19 cellular contexts compared by ENCODE assay signal in the genomic region with DNA sequence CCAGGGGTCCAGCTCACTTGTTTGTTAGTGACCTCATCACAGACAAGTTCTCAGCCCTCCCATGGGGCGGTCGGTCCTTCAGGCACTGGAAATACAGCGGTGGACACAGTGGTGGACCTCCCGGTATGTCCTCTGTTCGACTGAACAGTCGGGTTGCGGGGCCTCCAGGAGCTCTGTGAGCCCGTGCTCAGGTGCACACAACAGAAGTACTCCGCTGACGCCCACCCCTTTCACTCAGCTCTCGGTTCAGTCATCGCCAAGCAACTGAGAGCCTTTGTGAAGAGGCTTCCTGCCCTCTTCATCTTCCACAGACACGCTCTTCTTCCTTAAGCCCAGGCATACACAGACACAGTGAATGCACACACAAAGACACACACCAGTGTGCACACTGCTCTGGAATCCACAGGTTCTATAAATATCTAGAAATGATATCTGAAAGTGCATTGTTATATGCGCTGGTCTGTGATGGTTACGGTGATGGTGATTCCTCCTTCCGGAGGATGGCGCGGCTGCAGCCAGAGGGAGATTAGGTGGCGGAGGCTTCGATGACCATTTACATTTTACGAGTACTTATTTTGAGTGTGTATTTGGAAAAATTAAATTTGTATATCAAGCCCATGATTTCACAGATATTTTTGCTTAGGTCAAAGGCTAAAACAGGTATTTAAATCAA. TPM values are rescaled to one million over a fixed set of nuclear protein-coding genes. Genes with fewer than 3 reads are reported as not detected.
DNase-seq lines count a peak whose midpoint lies in the region; ATAC-seq, FAIRE-seq and TF ChIP-seq lines count a peak whose summit lies in the region.
"Had no signal": no experiment of that assay in that cellular context is flagged by ENCODE, and none has a peak within 500 bp of the region (broad histone marks: within the 10 kb centered on the region; RNA-seq: fewer than 3 reads in every experiment).

No MANE protein-coding gene starts in this region.

- in situ Hi-C loops in HepG2 (cut with HindIII; ENCODE audit: extremely low pct_ligation_motif_present, low pct_unique_long_range_greater_than_20kb), result no loop called here

- no peak for TF ChIP-seq POLR2A in right lobe of liver (IDR thresholded peaks at IDR 0.05)
- no peak for TF ChIP-seq POLR2A in HepG2 (IDR thresholded peaks at IDR 0.05; ENCODE audit: insufficient read depth in 1 of 2, low read depth in 2 of 2, low read length in 2 of 2)

- peak overlapping the region; percentile 72 for H2BK5ac ChIP-seq in neuronal stem cell (ENCODE audit: low read length)

- H3K4ac ChIP-seq in neuronal stem cell (ENCODE audit: low read length), result no peak overlapping the region

- intact Hi-C loops in right lobe of liver (cut with DNase I) (no loop called here), HepG2 (cut with micrococcal nuclease; ENCODE audit: unreplicated experiment) (loop anchor here (10.0 kb wide), 1 partner anchor 191 kb away; no protein-coding TSS in a partner anchor)

- H3K9me3 ChIP-seq in right lobe of liver (no peaks in the 10 kb centered on the region), HepG2 (ENCODE audit: low read length) (no peaks in the 10 kb centered on the region), neuronal stem cell (replicated peaks in 1 of 2; ENCODE audit: control insufficient read depth in 2 of 2, insufficient read depth in 1 of 2, low read depth in 1 of 2, low read length in 2 of 2) (no peaks in the 10 kb centered on the region)

- H2BK120ac ChIP-seq in neuronal stem cell (ENCODE audit: low read depth, low read length), result no peak overlapping the region

- no peak for FAIRE-seq in HepG2 (lab: Jason Lieb, UNC)
- FAIRE-seq in frontal cortex (lab: Jason Lieb, UNC), result no peak
- FAIRE-seq: A204.1, GM12891, GM19239, RCC 7860 had no signal

- no peak overlapping the region for H2AFZ ChIP-seq in HepG2 (ENCODE audit: low read length)
- no peak overlapping the region for H2AFZ ChIP-seq in neuronal stem cell (ENCODE audit: low read length)

- no peaks in the 10 kb centered on the region for H3K79me2 ChIP-seq in HepG2 (ENCODE audit: insufficient read depth, low read length)

- H4K91ac ChIP-seq in neuronal stem cell (ENCODE audit: low read depth, low read length, poor library complexity), result no peak overlapping the region

- POLR2A ChIA-PET in HepG2 (lab: Yijun Ruan, JAX), result no interaction called here

- ATAC-seq in right lobe of liver (no peak), HepG2 (no peak), HG02763 (IDR thresholded peaks at IDR 0.05; ENCODE audit: unreplicated experiment) (no peak), GM18511 (IDR thresholded peaks at IDR 0.05; ENCODE audit: unreplicated experiment) (no peak)
- ATAC-seq: HCT116 had no signal

- WGBS in right lobe of liver (ENCODE audit: insufficient coverage, low coverage, low lambda C conversion rate, missing lambda C conversion rate), result 72% methylated on average over 12 of the region's 21 CpGs
- 52% methylated on average over 21 of the region's 21 CpGs for WGBS in HepG2 (ENCODE audit: low lambda C conversion rate)
- no CpG with 5 or more reads among the region's 21 CpGs for WGBS in neuronal stem cell (ENCODE audit: extremely low coverage in 2 of 2, insufficient read length in 2 of 2, insufficient replicate concordance in 1 of 2), 2 donors

- H3K18ac ChIP-seq in neuronal stem cell (ENCODE audit: low read length), result peak overlapping the region; percentile 74

- TF ChIP-seq CTCF in right lobe of liver (IDR thresholded peaks at IDR 0.05), result no peak
- no peak for TF ChIP-seq CTCF in HepG2 (CRISPR knock-in tag; IDR thresholded peaks at IDR 0.05)

- TF ChIP-seq RAD21 in HepG2 (CRISPR knock-in tag; IDR thresholded peaks at IDR 0.05), result no peak

- no peak overlapping the region for H3K14ac ChIP-seq in neuronal stem cell (ENCODE audit: low read length)

- peak overlapping the region; percentile 65 for H2AK5ac ChIP-seq in neuronal stem cell (ENCODE audit: low read depth, low read length)

- CTCF ChIA-PET in HepG2 (lab: Yijun Ruan, JAX; ENCODE audit: low intra/inter-chr PET ratio, low total read pairs), result no interaction called here

- H3K27ac ChIP-seq in right lobe of liver, result no peak overlapping the region
- no peak overlapping the region for H3K27ac ChIP-seq in HepG2 (ENCODE audit: extremely low read length, insufficient read depth, low read length)
- no peak overlapping the region for H3K27ac ChIP-seq in neuronal stem cell (replicated peaks; ENCODE audit: low read length)

- H3K4me3 ChIP-seq in right lobe of liver, result no peak overlapping the region
- H3K4me3 ChIP-seq in HepG2 (replicated peaks in 1 of 3; ENCODE audit: insufficient read depth in 1 of 3, low read depth in 2 of 3, low read length in 3 of 3), result no peak overlapping the region
- no peak overlapping the region for H3K4me3 ChIP-seq in neuronal stem cell (ENCODE audit: low read length in 2 of 2)

- H3K4me2 ChIP-seq in HepG2 (ENCODE audit: low read depth, low read length) (no peak overlapping the region), neuronal stem cell (ENCODE audit: insufficient read depth, low read length, poor library complexity, severe bottlenecking) (no peak overlapping the region)

- no peak overlapping the region for H2BK12ac ChIP-seq in neuronal stem cell (ENCODE audit: low read length)

- H3K36me3 ChIP-seq in right lobe of liver, result no peaks in the 10 kb centered on the region
- H3K36me3 ChIP-seq in HepG2 (replicated peaks in 1 of 2; ENCODE audit: control insufficient read depth in 1 of 2, insufficient read depth in 2 of 2, low read length in 2 of 2), result no peaks in the 10 kb centered on the region
- H3K36me3 ChIP-seq in neuronal stem cell (replicated peaks in 1 of 2; ENCODE audit: control insufficient read depth in 2 of 2, insufficient read depth in 2 of 2, low read length in 2 of 2), result no peaks in the 10 kb centered on the region

- H3K27me3 ChIP-seq in right lobe of liver, result no peaks in the 10 kb centered on the region
- peaks cover 31 to 73% of the 10 kb centered on the region in 2 experiments for H3K27me3 ChIP-seq in HepG2 (ENCODE audit: control insufficient read depth in 1 of 2, insufficient read depth in 2 of 2, low read length in 2 of 2)
- H3K27me3 ChIP-seq in neuronal stem cell (ENCODE audit: control insufficient read depth in 3 of 3, insufficient read depth in 3 of 3, low read depth in 1 of 3, low read length in 3 of 3), result peaks cover 0 to 20% (median 2%) of the 10 kb centered on the region in 3 experiments

- no peaks in the 10 kb centered on the region for H3K79me1 ChIP-seq in neuronal stem cell (ENCODE audit: low read depth, low read length)

- H3K23ac ChIP-seq in neuronal stem cell (ENCODE audit: low read depth, low read length, poor library complexity), result no peak overlapping the region

- DNase-seq in activated CD8-positive, alpha-beta memory T cell treated with anti-CD3 and anti-CD28 coated beads, Interleukin-2, amount 50 U/mL, for 48 hours, result peak; percentile 47
- DNase-seq in activated CD8-positive, alpha-beta memory T cell treated with anti-CD3 and anti-CD28 coated beads for 24 hours, result no peak
- DNase-seq in right lobe of liver, result peak; percentile 3 to 42 (median 6)
- DNase-seq in HepG2 (ENCODE audit: low spot score), result no peak
- DNase-seq in neuronal stem cell (ENCODE audit: low spot score), result no peak
- no peak for DNase-seq in frontal cortex (ENCODE audit: low spot score in 2 of 2)
- DNase-seq: CD4-positive, CD25-positive, alpha-beta regulatory T cell; IMR-90; Kasumi-1; NCI-H1930; NCI-H510A treated with DMSO at 0.1 percent for 48 hours had no signal

- BruUV-seq in HepG2 (replicated peaks; lab: Mats Ljungman, UMichigan), result no TSS peak

- H4K20me1 ChIP-seq in HepG2 (ENCODE audit: insufficient read depth, low read length), result peaks cover 23% of the 10 kb centered on the region

- H3K4me1 ChIP-seq in right lobe of liver (peaks cover 0 to 6% (median 0%) of the 10 kb centered on the region in 4 donors), HepG2 (ENCODE audit: insufficient read depth, low read length) (peaks cover 9% of the 10 kb centered on the region), neuronal stem cell (ENCODE audit: control insufficient read depth in 2 of 2, insufficient read depth in 1 of 2, low read depth in 1 of 2, low read length in 2 of 2) (peaks cover 17 to 18% of the 10 kb centered on the region in 2 donors)

- H2BK15ac ChIP-seq in neuronal stem cell (ENCODE audit: low read length), result no peak overlapping the region

- TF ChIP-seq EP300 in HepG2 (IDR thresholded peaks at IDR 0.05; ENCODE audit: low read depth in 2 of 2, low read length in 2 of 2) (no peak), HepG2 (CRISPR knock-in tag; IDR thresholded peaks at IDR 0.05; ENCODE audit: borderline replicate concordance) (no peak)

- no peak overlapping the region for H3K9ac ChIP-seq in HepG2 (ENCODE audit: insufficient read depth, low read depth, low read length)
- no peak overlapping the region for H3K9ac ChIP-seq in neuronal stem cell (ENCODE audit: low read depth, low read length, poor library complexity)

- H4K8ac ChIP-seq in neuronal stem cell (ENCODE audit: low read depth, low read length), result no peak overlapping the region

TF ChIP-seq in HepG2, 621 proteins besides CTCF, POLR2A, EP300 and RAD21 (continues in another document):
- TF ChIP-seq ZKSCAN8 (CRISPR knock-in tag; IDR thresholded peaks at IDR 0.05; ENCODE audit: borderline replicate concordance), result no peak

RNA-seq across cellular contexts. Expression of gene BHLHE23, which starts 46.8 kb away (rescaled TPM):
- total RNA-seq in right lobe of liver (not detected), HepG2 (2016; rRNA removed; fragmentation: Illumina TruSeq; extraction: Trizol) (not detected in 2 replicates), frontal cortex (not detected)
- total RNA-seq in HepG2 (2016; cell fraction: cytosol; rRNA removed; fragmentation: Illumina TruSeq; extraction: Trizol; ENCODE audit: low read depth), result not detected in 2 replicates
- not detected in 2 replicates for total RNA-seq in HepG2 (2016; cell fraction: insoluble cytoplasmic fraction; rRNA removed; fragmentation: Illumina TruSeq; extraction: Trizol)
- not detected in 2 replicates for total RNA-seq in HepG2 (2016; cell fraction: membrane; rRNA removed; fragmentation: Illumina TruSeq; extraction: Trizol)
- total RNA-seq in HepG2 (2016; cell fraction: nucleus; rRNA removed; fragmentation: Illumina TruSeq; extraction: Trizol), result not detected in 2 replicates
- not detected in 2 replicates for polyA plus RNA-seq in HepG2 (2011; rRNA removed)
- not detected in 2 replicates for polyA plus RNA-seq in HepG2 (2011; cell fraction: cytosol; rRNA removed)
- not detected in 2 replicates for polyA plus RNA-seq in HepG2 (2011; cell fraction: nucleus; rRNA removed)
- polyA plus RNA-seq in HepG2 (2012), result not detected in 2 replicates
- not detected in 2 replicates for polyA plus RNA-seq in HepG2 (2016; cell fraction: cytosol; fragmentation: Illumina TruSeq; extraction: Trizol; ENCODE audit: low read depth)
- not detected in 2 replicates for polyA plus RNA-seq in HepG2 (2016; cell fraction: insoluble cytoplasmic fraction; fragmentation: Illumina TruSeq; extraction: Trizol; ENCODE audit: low read depth)
- not detected in 2 replicates for polyA plus RNA-seq in HepG2 (2016; cell fraction: membrane; fragmentation: Illumina TruSeq; extraction: Trizol; ENCODE audit: low read depth)
- not detected in 2 replicates for polyA plus RNA-seq in HepG2 (2016; cell fraction: nucleus; fragmentation: Illumina TruSeq; extraction: Trizol; ENCODE audit: insufficient read depth, low read depth)
- not detected in 2 replicates for polyA minus RNA-seq in HepG2 (2011; rRNA and poly(A)+ RNA removed; ENCODE audit: low replicate concordance)
- polyA minus RNA-seq in HepG2 (2011; cell fraction: cytosol; rRNA and poly(A)+ RNA removed), result not detected in 2 replicates
- not detected in 2 replicates for polyA minus RNA-seq in HepG2 (2011; cell fraction: nucleus; rRNA and poly(A)+ RNA removed)
- polyA plus RNA-seq in neuronal stem cell (2013, experiment 1 of 2), result not detected
- polyA plus RNA-seq in neuronal stem cell (2013, experiment 2 of 2), result not detected
- total RNA-seq: CD4-positive, CD25-positive, alpha-beta regulatory T cell; G401; IMR-90 had no signal
- polyA plus RNA-seq: CD4-positive, CD25-positive, alpha-beta regulatory T cell; IMR-90 had no signal

Comparison
In these comparisons a context has a peak if more than half of its experiments do, and no peak if none do; other contexts are left out.
1. DNase-seq: peak in activated CD8-positive, alpha-beta memory T cell treated with anti-CD3 and anti-CD28 coated beads, Interleukin-2, amount 50 U/mL, for 48 hours (single experiment) and right lobe of liver (3 of 3); none in activated CD8-positive, alpha-beta memory T cell treated with anti-CD3 and anti-CD28 coated beads for 24 hours (single experiment), HepG2 (single experiment), neuronal stem cell (single experiment) and frontal cortex (0 of 2).